11 cellular contexts compared by ENCODE assay signal in the genomic region with DNA sequence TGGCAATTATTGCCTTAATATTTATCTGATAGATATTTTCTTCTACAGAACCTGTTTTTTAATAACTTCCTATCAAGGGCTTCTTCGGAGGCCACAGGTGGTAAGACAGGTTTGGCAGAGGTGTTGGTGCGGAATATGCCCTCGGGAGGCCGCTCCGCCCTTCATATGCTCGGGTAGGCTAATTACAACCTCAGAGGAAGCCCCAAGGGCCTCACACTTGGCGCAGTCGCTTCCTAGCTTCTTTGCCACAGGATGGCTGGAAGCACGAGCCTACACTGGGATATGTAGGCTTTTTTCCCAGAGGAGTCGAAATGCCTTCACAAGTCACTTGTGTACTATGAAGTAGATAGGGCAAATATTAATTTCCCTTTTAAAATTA.
DNase-seq lines count a peak whose midpoint lies in the region; ATAC-seq and TF ChIP-seq lines count a peak whose summit lies in the region.
"Had no signal": no experiment of that assay in that cellular context is flagged by ENCODE, and none has a peak within 500 bp of the region (broad histone marks: within the 10 kb centered on the region; RNA-seq: fewer than 3 reads in every experiment).

No MANE protein-coding gene starts in this region.

- no peaks in the 10 kb centered on the region for H3K36me3 ChIP-seq in mammary epithelial cell (ENCODE audit: insufficient read depth, low read length)

- CTCF ChIA-PET in mammary epithelial cell (lab: Charles Lee; ENCODE audit: low non-redundant PET), result no interaction called here

- no peaks in the 10 kb centered on the region for H4K20me1 ChIP-seq in mammary epithelial cell (ENCODE audit: insufficient read depth, low read length)

- peak overlapping the region; percentile 92 for H3K9ac ChIP-seq in mammary epithelial cell (ENCODE audit: insufficient read depth, low read length)

- intact Hi-C loops in mammary epithelial cell (cut with micrococcal nuclease) (loop anchor here (1.0 to 2.0 kb wide), 4 partner anchors 11 to 1180 kb away; no protein-coding TSS in a partner anchor), sciatic nerve (cut with DNase I) (no loop called here)

- DNase-seq in LNCaP clone FGC (ENCODE audit: low read depth) (peak; percentile 78), mammary epithelial cell (peak; percentile 82), mesothelial cell of epicardium (ENCODE audit: low spot score in 2 of 2, unreplicated experiment in 2 of 2) (no peak), pons (ENCODE audit: low spot score) (no peak), sciatic nerve (ENCODE audit: low spot score) (no peak)
- DNase-seq in natural killer cell treated with Interleukin-12 subunit alpha and Interleukin-12 subunit beta and Interleukin-15 and Interleukin-18, amount 100 ng/mL, for 72 hours (ENCODE audit: low spot score), result no peak
- DNase-seq: activated naive CD4-positive, alpha-beta T cell treated with anti-CD3 and anti-CD28 coated beads for 36 hours; NCI-H524 treated with DMSO at 0.1 percent for 48 hours; stimulated activated naive CD4-positive, alpha-beta T cell treated with Interleukin-2 at 50 U/mL for 16 hours had no signal

- peaks cover 19% of the 10 kb centered on the region for H3K4me1 ChIP-seq in mammary epithelial cell (ENCODE audit: insufficient read depth, low read length)

- H3K9me3 Mint-ChIP-seq in mesothelial cell of epicardium, result peaks cover 2% of the 10 kb centered on the region
- no peaks in the 10 kb centered on the region for H3K9me3 Mint-ChIP-seq in natural killer cell treated with Interleukin-12 subunit alpha and Interleukin-12 subunit beta and Interleukin-15 and Interleukin-18, amount 100 ng/mL, for 72 hours
- H3K9me3 Mint-ChIP-seq: activated naive CD4-positive, alpha-beta T cell treated with anti-CD3 and anti-CD28 coated beads for 36 hours had no signal

- no peak overlapping the region for H3K4me3 Mint-ChIP-seq in mesothelial cell of epicardium
- no peak overlapping the region for H3K4me3 Mint-ChIP-seq in natural killer cell treated with Interleukin-12 subunit alpha and Interleukin-12 subunit beta and Interleukin-15 and Interleukin-18, amount 100 ng/mL, for 72 hours
- H3K4me3 Mint-ChIP-seq: activated naive CD4-positive, alpha-beta T cell treated with anti-CD3 and anti-CD28 coated beads for 36 hours had no signal

- H3K4me2 ChIP-seq in mammary epithelial cell (ENCODE audit: insufficient read depth, low read depth, low read length), result peak overlapping the region; percentile 63

- BruUV-seq in mammary epithelial cell (replicated peaks; lab: Mats Ljungman, UMichigan), result TSS peak; percentile 88

- H3K27me3 Mint-ChIP-seq in mesothelial cell of epicardium (ENCODE audit: low read depth), result no peaks in the 10 kb centered on the region
- H3K27me3 Mint-ChIP-seq in natural killer cell treated with Interleukin-12 subunit alpha and Interleukin-12 subunit beta and Interleukin-15 and Interleukin-18, amount 100 ng/mL, for 72 hours, result no peaks in the 10 kb centered on the region

- H3K9me3 ChIP-seq in mammary epithelial cell (replicated peaks; ENCODE audit: insufficient read depth, low read length), result no peaks in the 10 kb centered on the region

- H3K27me3 ChIP-seq in mammary epithelial cell (ENCODE audit: insufficient read depth, low read length), result no peaks in the 10 kb centered on the region

- no peaks in the 10 kb centered on the region for H3K79me2 ChIP-seq in mammary epithelial cell (ENCODE audit: insufficient read depth, low read length)

- peak overlapping the region; percentile 36 for H3K27ac Mint-ChIP-seq in mesothelial cell of epicardium
- no peak overlapping the region for H3K27ac Mint-ChIP-seq in natural killer cell treated with Interleukin-12 subunit alpha and Interleukin-12 subunit beta and Interleukin-15 and Interleukin-18, amount 100 ng/mL, for 72 hours
- H3K27ac Mint-ChIP-seq: activated naive CD4-positive, alpha-beta T cell treated with anti-CD3 and anti-CD28 coated beads for 36 hours had no signal

- peak; percentile 17; the same call in 1 of the 2 replicates for TF ChIP-seq CTCF in C4-2B (conservative IDR thresholded peaks at IDR 0.05)
- TF ChIP-seq CTCF in LNCaP clone FGC (IDR thresholded peaks at IDR 0.05; ENCODE audit: control insufficient read depth, extremely low read depth, insufficient read depth), result peak; percentile 24; the same call in 1 of the 2 replicates
- peak; percentile 26 to 47 for TF ChIP-seq CTCF in mammary epithelial cell (conservative IDR thresholded peaks at IDR 0.05 in 1 of 2, IDR thresholded peaks at IDR 0.05 in 1 of 2; ENCODE audit: extremely low read depth in 1 of 2, insufficient read depth in 1 of 2, low read depth in 1 of 2, low read length in 2 of 2)
- no peak for TF ChIP-seq CTCF in mesothelial cell of epicardium (IDR thresholded peaks at IDR 0.05; ENCODE audit: unreplicated experiment)

- ATAC-seq in sciatic nerve (no peak), HG02884 (IDR thresholded peaks at IDR 0.05; ENCODE audit: unreplicated experiment) (no peak)
- no peak for ATAC-seq in natural killer cell treated with Interleukin-12 subunit alpha and Interleukin-12 subunit beta and Interleukin-15 and Interleukin-18, amount 100 ng/mL, for 72 hours

- in situ Hi-C loops in mammary epithelial cell (cut with MboI; ENCODE audit: low sequenced_read_pairs in 2 of 2), result no loop called here

- H2AFZ ChIP-seq in mammary epithelial cell (ENCODE audit: low read depth, low read length), result no peak overlapping the region

- 0% methylated on average over 8 of the region's 10 CpGs for WGBS in mammary epithelial cell (ENCODE audit: low coverage, missing lambda C conversion rate)

- H3K4me3 ChIP-seq in LNCaP clone FGC (ENCODE audit: low read depth, low read length) (peak overlapping the region; percentile 15), mammary epithelial cell (replicated peaks in 1 of 3; ENCODE audit: insufficient read depth in 1 of 3, low read depth in 2 of 3, low read length in 3 of 3) (peak overlapping the region in 2 of 3 experiments; percentile 26 to 34)

- H3K27ac ChIP-seq in C4-2B (no peak overlapping the region), mammary epithelial cell (ENCODE audit: insufficient read depth, low read depth, low read length) (peak overlapping the region; percentile 99)

- peaks cover 10% of the 10 kb centered on the region for H3K36me3 Mint-ChIP-seq in mesothelial cell of epicardium
- no peaks in the 10 kb centered on the region for H3K36me3 Mint-ChIP-seq in natural killer cell treated with Interleukin-12 subunit alpha and Interleukin-12 subunit beta and Interleukin-15 and Interleukin-18, amount 100 ng/mL, for 72 hours

- dilution Hi-C loops in mammary epithelial cell (cut with HindIII; ENCODE audit: low sequenced_read_pairs), result no loop called here

- H3K4me1 Mint-ChIP-seq in mesothelial cell of epicardium, result peaks cover 13% of the 10 kb centered on the region
- peaks cover 0 to 12% of the 10 kb centered on the region in 2 donors for H3K4me1 Mint-ChIP-seq in natural killer cell treated with Interleukin-12 subunit alpha and Interleukin-12 subunit beta and Interleukin-15 and Interleukin-18, amount 100 ng/mL, for 72 hours (ENCODE audit: low read depth in 2 of 2)

Comparison
In these comparisons a context has a peak if more than half of its experiments do, and no peak if none do; other contexts are left out.
1. DNase-seq: peak in LNCaP clone FGC (single experiment) and mammary epithelial cell (single experiment); none in mesothelial cell of epicardium (0 of 2), pons (single experiment), sciatic nerve (single experiment) and natural killer cell treated with Interleukin-12 subunit alpha and Interleukin-12 subunit beta and Interleukin-15 and Interleukin-18, amount 100 ng/mL, for 72 hours (single experiment).